7 cellular contexts compared by ENCODE assay signal in the genomic region with DNA sequence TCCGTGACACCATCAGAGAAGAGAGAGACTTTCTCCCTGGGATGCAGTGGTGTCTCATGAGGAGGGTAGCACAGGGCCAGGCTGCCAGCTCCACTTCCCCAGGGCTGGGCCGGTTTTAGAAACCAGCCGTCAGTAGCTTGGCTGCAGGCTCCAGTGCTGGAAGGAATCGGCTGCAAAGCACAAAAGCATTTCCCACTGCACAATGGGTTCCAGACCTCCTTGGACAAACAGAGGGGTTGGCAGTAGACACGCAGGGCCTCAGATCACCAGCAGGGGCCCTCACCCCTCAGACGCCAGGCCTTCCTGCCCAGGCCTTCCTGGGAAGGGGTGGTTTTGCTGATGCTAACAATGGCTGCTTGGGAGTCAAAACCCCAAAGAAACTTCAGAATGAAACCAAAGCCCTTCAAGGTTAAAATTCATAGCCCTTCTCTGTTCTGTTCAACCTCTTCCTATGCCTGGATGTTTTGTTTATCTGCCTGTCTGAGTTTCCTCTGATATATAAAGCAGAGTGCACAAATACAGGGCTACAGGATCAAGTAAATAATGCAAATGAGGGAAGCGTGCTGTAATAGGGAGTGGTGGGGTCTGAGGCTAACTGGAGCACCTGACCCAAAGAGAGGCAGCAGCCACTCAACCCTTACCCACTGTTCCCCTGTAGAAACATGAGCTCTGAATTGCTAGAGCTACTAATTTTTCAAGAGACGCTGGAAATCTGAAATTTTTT.
A peak's percentile ranks its signal among the peaks of the same experiment; 100 is the strongest.
DNase-seq lines count a peak whose midpoint lies in the region; TF ChIP-seq lines count a peak whose summit lies in the region.

No MANE protein-coding gene starts in this region.

- peak; percentile 44 for DNase-seq in ELR (ENCODE audit: low read depth)
- DNase-seq in HuH-7.5 (ENCODE audit: low spot score), result peak; percentile 47
- peak; percentile 26 for DNase-seq in astrocyte of the cerebellum (ENCODE audit: low read depth)
- DNase-seq in kidney tubule cell (ENCODE audit: low spot score), result peak; percentile 29
- no peak for DNase-seq in SKM-1 (lab: John Stamatoyannopoulos, UW; ENCODE audit: unreplicated experiment)
- no peak for DNase-seq in middle frontal gyrus (ENCODE audit: extremely low spot score, low spot score)
- DNase-seq in cerebellar nuclear complex (lab: John Stamatoyannopoulos, UW), result no peak

- TF ChIP-seq CTCF in astrocyte of the cerebellum (IDR thresholded peaks at IDR 0.05; ENCODE audit: low read depth, low read length, missing control alignments), result peak; percentile 65

- in situ Hi-C loops in astrocyte of the cerebellum (cut with HindIII; ENCODE audit: low sequenced_read_pairs), result no loop called here

- no peak overlapping the region for H3K4me3 ChIP-seq in astrocyte of the cerebellum (ENCODE audit: low read depth, low read length)

Comparison
In these comparisons a context has a peak if more than half of its experiments do, and no peak if none do; other contexts are left out.
1. DNase-seq: peak in ELR (single experiment), HuH-7.5 (single experiment), astrocyte of the cerebellum (single experiment) and kidney tubule cell (single experiment); none in SKM-1 (single experiment), middle frontal gyrus (single experiment) and cerebellar nuclear complex (0 of 2).